In genomic region chr14:75049731-75050201, GRCh38 we compare ENCODE assay signal across 8 cellular contexts. TPM values are rescaled to one million over a fixed set of nuclear protein-coding genes. Genes with fewer than 3 reads are reported as not detected.
DNase-seq lines count a peak whose midpoint lies in the region; ATAC-seq, FAIRE-seq and TF ChIP-seq lines count a peak whose summit lies in the region.

No MANE protein-coding gene starts in this region.

- no peak overlapping the region for H3K4me3 ChIP-seq in AG09309 (ENCODE audit: control insufficient read depth, low read depth, low read length)
- H3K4me3 ChIP-seq in HCT116 (replicated peaks in 1 of 2; ENCODE audit: low read depth in 1 of 2, low read length in 2 of 2), result no peak overlapping the region
- no peak overlapping the region for H3K4me3 ChIP-seq in astrocyte (ENCODE audit: insufficient read depth, low read depth, low read length)
- peak overlapping the region in 1 of 2 donors; percentile 77 for H3K4me3 ChIP-seq in uterus

- no peak for ATAC-seq in HCT116
- no peak for ATAC-seq in natural killer cell
- no peak for ATAC-seq in HG03135 (IDR thresholded peaks at IDR 0.05; ENCODE audit: unreplicated experiment)

- no peaks in the 10 kb centered on the region for H3K9me3 ChIP-seq in HCT116 (ENCODE audit: control insufficient read depth in 1 of 2, insufficient read depth in 1 of 2, low read depth in 1 of 2, low read length in 2 of 2)
- no peaks in the 10 kb centered on the region for H3K9me3 ChIP-seq in astrocyte (ENCODE audit: insufficient read depth, low read depth, low read length)
- no peaks in the 10 kb centered on the region for H3K9me3 ChIP-seq in uterus

- no peak overlapping the region for H3K27ac Mint-ChIP-seq in astrocyte (ENCODE audit: unreplicated experiment)
- peak overlapping the region; percentile 93 to 94 for H3K27ac Mint-ChIP-seq in natural killer cell

- no peaks in the 10 kb centered on the region for H3K27me3 Mint-ChIP-seq in astrocyte (ENCODE audit: low read depth, unreplicated experiment)
- H3K27me3 Mint-ChIP-seq in natural killer cell (ENCODE audit: low read depth in 2 of 2), result no peaks in the 10 kb centered on the region

- H2AFZ ChIP-seq in HCT116 (ENCODE audit: low read depth, low read length, poor library complexity, severe bottlenecking), result no peak overlapping the region
- H2AFZ ChIP-seq in astrocyte (ENCODE audit: low read depth, low read length), result no peak overlapping the region

- POLR2A ChIA-PET in HCT116 (lab: Charles Lee), result interaction anchor here (1.4 kb wide), 1 partner anchor 20 kb away, joined by 3 read pairs; the partner anchor contains the start of gene ZC2HC1C

- no peak for TF ChIP-seq POLR2A in HCT116 (IDR thresholded peaks at IDR 0.05; ENCODE audit: borderline replicate concordance, extremely low read depth, insufficient read depth, insufficient read length)
- TF ChIP-seq POLR2A in uterus (IDR thresholded peaks at IDR 0.05), result no peak

- H3K4me1 ChIP-seq in HCT116 (ENCODE audit: control insufficient read depth in 1 of 2, insufficient read depth in 2 of 2, low read length in 2 of 2) (peaks cover 0 to 16% of the 10 kb centered on the region in 2 experiments; a peak in 3 of 4 replicates), astrocyte (ENCODE audit: insufficient read depth, low read length) (peaks cover 7% of the 10 kb centered on the region), uterus (no peaks in the 10 kb centered on the region)

- H3K36me3 ChIP-seq in HCT116 (ENCODE audit: control insufficient read depth in 1 of 2, insufficient read depth in 2 of 2, low read length in 2 of 2), result peaks cover 0 to 7% of the 10 kb centered on the region in 2 experiments; a peak in 2 of 4 replicates
- no peaks in the 10 kb centered on the region for H3K36me3 ChIP-seq in astrocyte (ENCODE audit: insufficient read depth, low read length)
- no peaks in the 10 kb centered on the region for H3K36me3 ChIP-seq in uterus

- H3K36me3 Mint-ChIP-seq in astrocyte (ENCODE audit: low read depth, unreplicated experiment) (peaks cover 3% of the 10 kb centered on the region), natural killer cell (no peaks in the 10 kb centered on the region)

- DNase-seq in AG09309 (ENCODE audit: low read depth), result peak; percentile 64
- no peak for DNase-seq in HCT116 (ENCODE audit: low read depth, low spot score)
- no peak for DNase-seq in astrocyte (ENCODE audit: low read depth)
- DNase-seq in natural killer cell, result no peak
- no peak for DNase-seq in uterus
- no peak for DNase-seq in stimulated activated CD4-positive, alpha-beta T cell treated with anti-CD3 and anti-CD28 coated beads, Interleukin-2, amount 100 ng/mL, for 24 hours
- DNase-seq in activated CD4-positive, alpha-beta T cell treated with anti-CD3 and anti-CD28 coated beads for 48 hours, result no peak

- FAIRE-seq in astrocyte (lab: Jason Lieb, UNC), result no peak

- H3K4me3 Mint-ChIP-seq in astrocyte (ENCODE audit: unreplicated experiment) (peak overlapping the region; percentile 82), natural killer cell (peak overlapping the region; percentile 94)

- H3K27ac ChIP-seq in HCT116 (ENCODE audit: low read depth, low read length), result no peak overlapping the region
- no peak overlapping the region for H3K27ac ChIP-seq in astrocyte (ENCODE audit: low read depth, low read length)
- H3K27ac ChIP-seq in uterus, result peak overlapping the region in 1 of 2 donors; percentile 51

- intact Hi-C loops in HCT116 (cut with micrococcal nuclease) (no loop called here), natural killer cell (cut with micrococcal nuclease) (no loop called here), uterus (cut with DNase I; ENCODE audit: low total_unique reads) (no loop called here)

- H3K9ac ChIP-seq in HCT116 (ENCODE audit: low read length) (no peak overlapping the region), astrocyte (ENCODE audit: low read length) (no peak overlapping the region)

- peaks cover 8% of the 10 kb centered on the region for H3K4me1 Mint-ChIP-seq in astrocyte (ENCODE audit: low read depth, unreplicated experiment)
- peaks cover 20 to 48% of the 10 kb centered on the region in 2 donors for H3K4me1 Mint-ChIP-seq in natural killer cell

- CTCF ChIA-PET in HCT116 (lab: Charles Lee), result no interaction called here

- H3K79me2 ChIP-seq in HCT116 (ENCODE audit: insufficient read depth, low read length) (peaks cover 14% of the 10 kb centered on the region), astrocyte (ENCODE audit: insufficient read depth, low read length) (peaks cover 10% of the 10 kb centered on the region)

- no peaks in the 10 kb centered on the region for H3K27me3 ChIP-seq in HCT116 (ENCODE audit: insufficient read depth, low read length)
- H3K27me3 ChIP-seq in astrocyte (ENCODE audit: insufficient read depth, low read length), result no peaks in the 10 kb centered on the region
- no peaks in the 10 kb centered on the region for H3K27me3 ChIP-seq in uterus

- H4K20me1 ChIP-seq in HCT116 (ENCODE audit: insufficient read depth), result no peaks in the 10 kb centered on the region
- H4K20me1 ChIP-seq in astrocyte (ENCODE audit: insufficient read depth, low read length), result no peaks in the 10 kb centered on the region

- RAD21 ChIA-PET in HCT116 (lab: Charles Lee; ENCODE audit: low non-redundant PET in 1 of 2, low total read pairs in 2 of 2, uncharacterized antibody in 2 of 2, unreplicated experiment in 2 of 2), result no interaction called here

- H3K9me3 Mint-ChIP-seq in astrocyte (ENCODE audit: unreplicated experiment), result peaks cover 2% of the 10 kb centered on the region
- no peaks in the 10 kb centered on the region for H3K9me3 Mint-ChIP-seq in natural killer cell

- H3K9me2 ChIP-seq in HCT116 (ENCODE audit: insufficient read depth), result no peaks in the 10 kb centered on the region

- BruUV-seq in HCT116 (replicated peaks; lab: Mats Ljungman, UMichigan), result TSS peak; percentile 39

- no peak for TF ChIP-seq CTCF in AG09309 (IDR thresholded peaks at IDR 0.05; ENCODE audit: control insufficient read depth, insufficient read depth, low read depth, low read length, missing control alignments)
- TF ChIP-seq CTCF in HCT116 (IDR thresholded peaks at IDR 0.05 in 2 of 3, conservative IDR thresholded peaks at IDR 0.05 in 1 of 3; ENCODE audit: borderline replicate concordance in 1 of 3, insufficient read depth in 1 of 3, low read depth in 2 of 3, low read length in 2 of 3), result no peak
- TF ChIP-seq CTCF in astrocyte (IDR thresholded peaks at IDR 0.05; ENCODE audit: insufficient read depth, low read depth, low read length), result no peak
- no peak for TF ChIP-seq CTCF in natural killer cell (IDR thresholded peaks at IDR 0.05)
- no peak for TF ChIP-seq CTCF in uterus (IDR thresholded peaks at IDR 0.05)

- no peak for TF ChIP-seq RAD21 in HCT116 (IDR thresholded peaks at IDR 0.05; ENCODE audit: low read depth)

- H3K4me2 ChIP-seq in HCT116 (ENCODE audit: low read length) (no peak overlapping the region), astrocyte (ENCODE audit: low read length) (no peak overlapping the region)

TF ChIP-seq in HCT116, 20 proteins besides CTCF, POLR2A, EP300 and RAD21 (continues in another document):
- TF ChIP-seq ATF3 (IDR thresholded peaks at IDR 0.05) (no peak), EZH2phosphoT487 (IDR thresholded peaks at IDR 0.05; ENCODE audit: borderline replicate concordance) (no peak), YY1 (IDR thresholded peaks at IDR 0.05; ENCODE audit: extremely low read depth, insufficient replicate concordance, low read depth, low read length) (no peak), ZFX (IDR thresholded peaks at IDR 0.05) (no peak), EGR1 (IDR thresholded peaks at IDR 0.05; ENCODE audit: low read depth) (no peak), FOSL1 (IDR thresholded peaks at IDR 0.05; ENCODE audit: low read depth) (no peak), TCF7L2 (IDR thresholded peaks at IDR 0.05; ENCODE audit: borderline replicate concordance, extremely low read depth, insufficient read depth, insufficient read length) (no peak)

RNA-seq across cellular contexts. Expression of gene MLH3, which starts 1.5 kb away (rescaled TPM):
- 14.7 TPM for total RNA-seq in HCT116 (2021; ENCODE audit: unreplicated experiment)
- polyA plus RNA-seq in HCT116 (2012), result 7.2 and 10.9 TPM in 2 replicates
- total RNA-seq in astrocyte, result 12.7 and 12.9 TPM in 2 replicates
- 10 to 100 TPM; 15.5 to 20.7 (median 19.1) TPM for total RNA-seq in natural killer cell
- total RNA-seq in uterus, result 10 to 100 TPM; 16.4 to 83.4 (median 50.1) TPM

RNA-seq across cellular contexts. Expression of gene ACYP1, which starts 14.1 kb away (rescaled TPM):
- total RNA-seq in HCT116 (2021; ENCODE audit: unreplicated experiment) (30.7 TPM), astrocyte (6.9 and 8.9 TPM in 2 replicates), natural killer cell (10 to 100 TPM; 13.3 to 17.4 (median 14.9) TPM), uterus (10 to 100 TPM; 11.8 to 30.6 (median 21.4) TPM)
- 40.9 and 50.7 TPM in 2 replicates for polyA plus RNA-seq in HCT116 (2012)

RNA-seq across cellular contexts. Expression of gene ZC2HC1C, which starts 19.7 kb away (rescaled TPM):
- total RNA-seq in HCT116 (2021; ENCODE audit: unreplicated experiment) (0.98 TPM), astrocyte (1.4 and 1.7 TPM in 2 replicates), natural killer cell (under 1 TPM in 1 of 3 donors, not detected in 2; 0.55 TPM), uterus (1 to 10 TPM in 2 of 4 donors, under 1 TPM in 1, not detected in 1; 0.26 to 4.7 (median 2.4) TPM)
- 0.36 and 0.77 TPM in 2 replicates for polyA plus RNA-seq in HCT116 (2012)

RNA-seq across cellular contexts. Expression of gene EIF2B2, which starts 47.0 kb away (rescaled TPM):
- total RNA-seq in HCT116 (2021; ENCODE audit: unreplicated experiment) (54.8 TPM), astrocyte (37.7 TPM in 2 replicates), natural killer cell (10 to 100 TPM; 22.2 to 45.1 (median 31.2) TPM), uterus (10 to 100 TPM; 27.3 to 41.9 (median 35.5) TPM)
- polyA plus RNA-seq in HCT116 (2012), result 63.1 and 66.7 TPM in 2 replicates
